9 cellular contexts compared by ENCODE assay signal in the genomic region with DNA sequence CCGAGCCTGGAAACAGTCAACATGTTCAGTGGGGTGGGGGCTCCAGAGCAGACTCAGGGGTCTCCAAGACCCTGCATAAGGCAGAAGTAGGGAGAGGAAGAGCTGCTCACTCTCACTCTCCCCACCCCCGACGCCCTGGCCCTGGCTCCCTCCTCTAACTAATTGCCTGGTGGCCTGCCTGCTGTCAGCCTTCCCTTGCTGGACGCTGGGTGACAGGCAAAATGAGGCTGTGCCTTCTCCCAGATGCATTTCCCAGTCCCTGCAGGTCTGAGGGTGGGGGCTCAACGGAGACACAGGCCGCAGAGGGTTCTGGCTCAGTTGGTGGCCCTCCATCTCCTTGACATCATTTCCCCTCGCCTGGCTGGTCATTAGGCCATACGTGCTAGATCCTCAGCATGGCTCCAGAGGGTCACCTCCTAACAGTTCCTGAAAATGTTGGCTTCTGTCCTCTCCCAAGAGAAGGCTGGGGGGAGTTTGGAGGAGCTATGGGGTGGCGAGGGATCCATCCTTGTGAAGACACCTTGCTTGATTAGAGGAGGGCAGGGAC. TPM values are rescaled to one million over a fixed set of nuclear protein-coding genes. Genes with fewer than 3 reads are reported as not detected.
DNase-seq lines count a peak whose midpoint lies in the region; ATAC-seq and TF ChIP-seq lines count a peak whose summit lies in the region.
"Had no signal": no experiment of that assay in that cellular context is flagged by ENCODE, and none has a peak within 500 bp of the region (broad histone marks: within the 10 kb centered on the region; RNA-seq: fewer than 3 reads in every experiment).

No MANE protein-coding gene starts in this region.

- no peak for ATAC-seq in naive thymus-derived CD4-positive, alpha-beta T cell
- ATAC-seq in left lobe of liver = no peak
- ATAC-seq in HG03520 (IDR thresholded peaks at IDR 0.05; ENCODE audit: unreplicated experiment) = no peak

- no peak for DNase-seq in CD14-positive monocyte (ENCODE audit: low spot score)
- peak; percentile 36 for DNase-seq in HuH-7.5 (ENCODE audit: low spot score)
- DNase-seq in choroid plexus epithelial cell (ENCODE audit: low read depth) = no peak
- DNase-seq in naive thymus-derived CD4-positive, alpha-beta T cell = no peak
- no peak for DNase-seq in NCI-H446 treated with DMSO at 0.1 percent for 48 hours (lab: John Stamatoyannopoulos, UW)
- DNase-seq in left lobe of liver (ENCODE audit: low spot score) = no peak
- no peak for DNase-seq in globus pallidus (ENCODE audit: low spot score)

- peaks cover 66% of the 10 kb centered on the region for H3K4me1 Mint-ChIP-seq in CD14-positive monocyte
- peaks cover 41 to 72% (median 55%) of the 10 kb centered on the region in 7 donors for H3K4me1 Mint-ChIP-seq in naive thymus-derived CD4-positive, alpha-beta T cell

- H3K27me3 Mint-ChIP-seq in CD14-positive monocyte (ENCODE audit: low read depth in 3 of 3) = peaks cover 0 to 4% (median 0%) of the 10 kb centered on the region in 3 donors
- no peaks in the 10 kb centered on the region for H3K27me3 Mint-ChIP-seq in naive thymus-derived CD4-positive, alpha-beta T cell

- H3K4me3 ChIP-seq in choroid plexus epithelial cell (ENCODE audit: low read depth, low read length) = peak overlapping the region; percentile 66
- peak overlapping the region; percentile 91 for H3K4me3 ChIP-seq in naive thymus-derived CD4-positive, alpha-beta T cell (ENCODE audit: low read length)

- peaks cover 0 to 3% (median 0%) of the 10 kb centered on the region in 7 donors for H3K9me3 Mint-ChIP-seq in CD14-positive monocyte
- peaks cover 0 to 2% (median 0%) of the 10 kb centered on the region in 11 donors for H3K9me3 Mint-ChIP-seq in naive thymus-derived CD4-positive, alpha-beta T cell

- H3K27ac Mint-ChIP-seq in CD14-positive monocyte = peak overlapping the region; percentile 98 to 100 (median 100)
- H3K27ac Mint-ChIP-seq in naive thymus-derived CD4-positive, alpha-beta T cell = peak overlapping the region; percentile 96 to 100 (median 99)

- no peaks in the 10 kb centered on the region for H3K9me3 ChIP-seq in naive thymus-derived CD4-positive, alpha-beta T cell (ENCODE audit: control insufficient read depth in 2 of 3, low read length in 3 of 3)

- intact Hi-C loops in CD14-positive monocyte (cut with micrococcal nuclease) = no loop called here
- intact Hi-C loops in naive thymus-derived CD4-positive, alpha-beta T cell (cut with micrococcal nuclease) = loop anchor here in 1 of 2 donors (2.0 kb wide), 1 partner anchor 50 kb away; no protein-coding TSS in a partner anchor

- peak overlapping the region; percentile 97 to 99 for H3K4me3 Mint-ChIP-seq in CD14-positive monocyte
- H3K4me3 Mint-ChIP-seq in naive thymus-derived CD4-positive, alpha-beta T cell = peak overlapping the region; percentile 93 to 100 (median 98)

- POLR2A ChIA-PET in naive thymus-derived CD4-positive, alpha-beta T cell (lab: Charles Lee) = interaction anchor here (0.7 to 23.4 kb wide), 7 partner anchors 21 to 165 kb away, joined by 3 to 851 read pairs (median 4); a partner anchor contains a TSS

- no peaks in the 10 kb centered on the region for H3K27me3 ChIP-seq in naive thymus-derived CD4-positive, alpha-beta T cell (ENCODE audit: control insufficient read depth in 2 of 2, insufficient read depth in 2 of 2, low read length in 2 of 2)

- TF ChIP-seq CTCF in CD14-positive monocyte (IDR thresholded peaks at IDR 0.05) (no peak), choroid plexus epithelial cell (conservative IDR thresholded peaks at IDR 0.05; ENCODE audit: low read depth, low read length) (no peak)

- H3K27ac ChIP-seq in naive thymus-derived CD4-positive, alpha-beta T cell (ENCODE audit: low read depth, low read length) = peak overlapping the region; percentile 96

- H3K36me3 Mint-ChIP-seq in CD14-positive monocyte = peaks cover 42 to 67% of the 10 kb centered on the region in 2 donors
- peaks cover 0 to 55% (median 8%) of the 10 kb centered on the region in 5 donors for H3K36me3 Mint-ChIP-seq in naive thymus-derived CD4-positive, alpha-beta T cell

- peaks cover 0 to 10% (median 0%) of the 10 kb centered on the region in 3 experiments for H3K36me3 ChIP-seq in naive thymus-derived CD4-positive, alpha-beta T cell (ENCODE audit: control insufficient read depth in 2 of 3, insufficient read depth in 3 of 3, low read length in 3 of 3)

- H3K4me1 ChIP-seq in naive thymus-derived CD4-positive, alpha-beta T cell (ENCODE audit: control insufficient read depth in 2 of 2, insufficient read depth in 2 of 2, low read length in 2 of 2) = peaks cover 53% of the 10 kb centered on the region in 2 donors

- CTCF ChIA-PET in naive thymus-derived CD4-positive, alpha-beta T cell (lab: Charles Lee) = interaction anchor here (0.6 to 13.6 kb wide), 7 partner anchors 10 to 371 kb away, joined by 3 to 397 read pairs (median 4); no protein-coding TSS in a partner anchor

RNA-seq across cellular contexts. Expression of a gene that starts 1.4 kb away (rescaled TPM):
- polyA plus RNA-seq in CD14-positive monocyte = 10 to 100 TPM; 23.8 to 24.8 TPM
- 100 to 1,000 TPM; 324 to 595 (median 396) TPM for total RNA-seq in naive thymus-derived CD4-positive, alpha-beta T cell
- 10 to 100 TPM; 19.0 to 36.4 TPM for polyA plus RNA-seq in naive thymus-derived CD4-positive, alpha-beta T cell
- 3.4 TPM for total RNA-seq in left lobe of liver

RNA-seq across cellular contexts. Expression of a gene that starts 38.8 kb away (rescaled TPM):
- not detected for polyA plus RNA-seq in CD14-positive monocyte
- 1 to 10 TPM in 1 of 5 experiments, under 1 TPM in 3, not detected in 1; 0.12 to 1.1 (median 0.58) TPM for total RNA-seq in naive thymus-derived CD4-positive, alpha-beta T cell
- polyA plus RNA-seq in naive thymus-derived CD4-positive, alpha-beta T cell = under 1 TPM; 0.31 to 0.59 TPM
- total RNA-seq in left lobe of liver = not detected
- total RNA-seq: RPMI7951 had no signal

Comparison
In these comparisons a context has a peak if more than half of its experiments do, and no peak if none do; other contexts are left out.
1. RNA of a gene that starts 1.4 kb away (total RNA-seq): 324 to 595 TPM in naive thymus-derived CD4-positive, alpha-beta T cell; 3.4 TPM in left lobe of liver (single experiment); every median in the first group is over 10 times any median in the second.